ENCODE assay signal across 1 cellular context in genomic region chr20:40811660-40812414, GRCh38.
TF ChIP-seq lines count a peak whose summit lies in the region.

No MANE protein-coding gene starts in this region.

TF ChIP-seq in HepG2, 621 proteins besides CTCF, POLR2A, EP300 and RAD21 (continued from another document):
- no peak for TF ChIP-seq LRRFIP1 (CRISPR knock-in tag; conservative IDR thresholded peaks at IDR 0.05)
- TF ChIP-seq SP4 (CRISPR knock-in tag; IDR thresholded peaks at IDR 0.05): no peak
- TF ChIP-seq SMAD9 (CRISPR knock-in tag; IDR thresholded peaks at IDR 0.05): no peak
- no peak for TF ChIP-seq ZBTB1 (CRISPR knock-in tag; IDR thresholded peaks at IDR 0.05; ENCODE audit: borderline replicate concordance)
- TF ChIP-seq FOXJ3 (CRISPR knock-in tag; IDR thresholded peaks at IDR 0.05; ENCODE audit: borderline replicate concordance): no peak
- no peak for TF ChIP-seq ZNF503 (CRISPR knock-in tag; IDR thresholded peaks at IDR 0.05)
- no peak for TF ChIP-seq ERF (CRISPR knock-in tag; IDR thresholded peaks at IDR 0.05)
- no peak for TF ChIP-seq HNRNPL (IDR thresholded peaks at IDR 0.05; ENCODE audit: low read depth, low read length)
- no peak for TF ChIP-seq LCORL (IDR thresholded peaks at IDR 0.05)
- no peak for TF ChIP-seq LCORL (CRISPR knock-in tag; IDR thresholded peaks at IDR 0.05)
